12 cellular contexts compared by ENCODE assay signal in the genomic region with DNA sequence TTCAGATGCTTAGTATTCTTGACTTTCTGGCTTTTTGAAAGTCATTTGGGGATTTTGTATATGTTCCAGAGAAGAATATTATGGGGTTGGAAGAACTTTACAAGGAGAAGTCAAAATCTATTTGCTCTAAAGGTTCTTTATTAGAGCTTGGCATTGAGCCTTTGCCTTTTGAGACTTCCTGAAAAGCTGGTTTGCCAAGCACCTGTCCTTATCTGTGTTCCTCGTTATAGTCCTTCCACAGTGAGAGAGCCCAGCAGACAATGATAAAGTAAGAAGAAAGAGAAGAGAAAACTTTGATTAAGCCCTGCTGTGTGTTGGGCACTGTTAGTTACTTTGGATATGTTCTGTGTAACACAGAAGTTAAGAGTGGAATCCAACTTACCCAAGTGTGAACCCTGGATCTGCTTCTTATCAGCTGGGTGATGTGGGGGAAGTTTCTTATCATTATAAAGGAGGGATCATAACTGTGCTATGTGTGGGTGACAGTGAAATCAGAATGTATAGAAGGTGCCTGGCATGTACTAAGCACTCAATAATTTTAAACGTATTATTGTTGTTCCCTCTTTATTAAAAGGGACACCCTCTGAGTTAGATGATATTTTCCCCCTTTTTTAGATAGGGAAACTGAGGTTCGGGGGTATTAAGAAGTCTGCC.
"Had no signal": no experiment of that assay in that cellular context is flagged by ENCODE, and none has a peak within 500 bp of the region (broad histone marks: within the 10 kb centered on the region; RNA-seq: fewer than 3 reads in every experiment).

No MANE protein-coding gene starts in this region.

- H3K9me3 ChIP-seq: adrenal gland, ovary had no signal

- H3K27ac ChIP-seq: adrenal gland, ovary had no signal

- H3K4me3 Mint-ChIP-seq: activated naive CD4-positive, alpha-beta T cell treated with anti-CD3 and anti-CD28 coated beads, Interleukin-2, amount 10 ng/mL, durations not matched to agents 7 days and 5 days; stimulated activated naive B cell treated with anti-CD40 and anti-IgM and Interleukin-4, amounts not matched to agents 10 μg/mL and 1 μg/mL and 100 μg/mL, for 72 hours had no signal

- H3K36me3 Mint-ChIP-seq: activated naive CD4-positive, alpha-beta T cell treated with anti-CD3 and anti-CD28 coated beads, Interleukin-2, amount 10 ng/mL, durations not matched to agents 7 days and 5 days had no signal

- H3K9me3 Mint-ChIP-seq: activated naive CD4-positive, alpha-beta T cell treated with anti-CD3 and anti-CD28 coated beads, Interleukin-2, amount 10 ng/mL, durations not matched to agents 7 days and 5 days; stimulated activated naive B cell treated with anti-CD40 and anti-IgM and Interleukin-4, amounts not matched to agents 10 μg/mL and 1 μg/mL and 100 μg/mL, for 72 hours had no signal

- ATAC-seq: left lobe of liver; stimulated activated naive B cell treated with anti-CD40 and anti-IgM and Interleukin-4, amounts not matched to agents 10 μg/mL and 1 μg/mL and 100 μg/mL, for 72 hours had no signal

- H3K27me3 ChIP-seq: adrenal gland, ovary had no signal

- H3K27ac Mint-ChIP-seq: activated naive CD4-positive, alpha-beta T cell treated with anti-CD3 and anti-CD28 coated beads, Interleukin-2, amount 10 ng/mL, durations not matched to agents 7 days and 5 days; stimulated activated naive B cell treated with anti-CD40 and anti-IgM and Interleukin-4, amounts not matched to agents 10 μg/mL and 1 μg/mL and 100 μg/mL, for 72 hours had no signal

- DNase-seq: activated CD4-positive, alpha-beta T cell treated with anti-CD3 and anti-CD28 coated beads, Interleukin-2, amount 50 U/mL, for 48 hours; activated naive CD4-positive, alpha-beta T cell treated with anti-CD3 and anti-CD28 coated beads, Interleukin-2, amount 10 ng/mL, durations not matched to agents 7 days and 5 days; activated T-cell treated with anti-CD3 and anti-CD28 coated beads, Interleukin-2, amount 50 U/mL, for 1 hour; mesenchymal stem cell; retina; stimulated activated CD4-positive, alpha-beta T cell treated with anti-CD3 and anti-CD28 coated beads, Interleukin-15, amount 100 ng/mL, for 24 hours; stimulated activated CD4-positive, alpha-beta T cell treated with anti-CD3 and anti-CD28 coated beads, Interleukin-4, amount 100 ng/mL, for 1 hour; stimulated activated naive B cell treated with anti-CD40 and anti-IgM and Interleukin-4, amounts not matched to agents 10 μg/mL and 1 μg/mL and 100 μg/mL, for 72 hours; trophoblast cell had no signal

- H3K4me1 Mint-ChIP-seq: activated naive CD4-positive, alpha-beta T cell treated with anti-CD3 and anti-CD28 coated beads, Interleukin-2, amount 10 ng/mL, durations not matched to agents 7 days and 5 days; stimulated activated naive B cell treated with anti-CD40 and anti-IgM and Interleukin-4, amounts not matched to agents 10 μg/mL and 1 μg/mL and 100 μg/mL, for 72 hours had no signal

- H3K36me3 ChIP-seq: adrenal gland, ovary had no signal

- H3K4me3 ChIP-seq: adrenal gland, ovary had no signal
